1 cellular context compared by ENCODE assay signal in genomic region chr1:156052862-156053769, GRCh38.
A peak's percentile ranks its signal among the peaks of the same experiment; 100 is the strongest.
TF ChIP-seq lines count a peak whose summit lies in the region.

No MANE protein-coding gene starts in this region.

TF ChIP-seq in K562, 482 proteins besides CTCF, POLR2A, EP300 and RAD21 (continued from another document and continues in another):
- TF ChIP-seq MGA (IDR thresholded peaks at IDR 0.05) (peak; percentile 55), SRF (CRISPR knock-in tag; IDR thresholded peaks at IDR 0.05) (no peak), CBX2 (IDR thresholded peaks at IDR 0.05; ENCODE audit: insufficient read depth, low read length, poor library complexity, severe bottlenecking) (no peak), MYC (IDR thresholded peaks at IDR 0.05; ENCODE audit: low read depth, low read length) (peak; percentile 86), MYC (CRISPR knock-in tag; IDR thresholded peaks at IDR 0.05; ENCODE audit: borderline replicate concordance, low read depth) (no peak), EP400 (IDR thresholded peaks at IDR 0.05) (peak; percentile 84), NFIX (CRISPR knock-in tag; IDR thresholded peaks at IDR 0.05; ENCODE audit: low read depth) (no peak), ZFP36 (IDR thresholded peaks at IDR 0.05; ENCODE audit: low read depth, low read length, partially characterized antibody) (peak; percentile 62), ETS1 (conservative IDR thresholded peaks at IDR 0.05; ENCODE audit: control insufficient read depth, low read depth, low read length) (peak; percentile 85), UBTF (IDR thresholded peaks at IDR 0.05; ENCODE audit: borderline replicate concordance in 1 of 2, low read depth in 2 of 2, low read length in 2 of 2) (peak in 1 of 2 experiments; percentile 17; a peak in 1 of 4 replicates), RNF219 (CRISPR knock-in tag; IDR thresholded peaks at IDR 0.05) (no peak), HLTF (IDR thresholded peaks at IDR 0.05) (0 out of 2 replicates have a peak, but pooled peaks have one; percentile 7), NR2F6 (CRISPR knock-in tag; IDR thresholded peaks at IDR 0.05) (no peak), TOE1 (IDR thresholded peaks at IDR 0.05; ENCODE audit: borderline replicate concordance) (peak; percentile 47; the same call in 1 of the 2 replicates), TOE1 (CRISPR knock-in tag; IDR thresholded peaks at IDR 0.05; ENCODE audit: borderline replicate concordance, low read depth) (no peak), KLF13 (tag; IDR thresholded peaks at IDR 0.05; ENCODE audit: borderline replicate concordance, low read depth) (peak; percentile 65; the same call in 1 of the 2 replicates), CREM (IDR thresholded peaks at IDR 0.05; ENCODE audit: low read depth) (peak; percentile 31), RCOR1 (IDR thresholded peaks at IDR 0.05; ENCODE audit: borderline replicate concordance in 1 of 2, low read depth in 2 of 2, low read length in 2 of 2) (peak in 1 of 2 experiments; percentile 76; a peak in 3 of 4 replicates), GTF2E2 (tag; IDR thresholded peaks at IDR 0.05) (no peak; the same call in 1 of the 2 replicates), EGR1 (conservative IDR thresholded peaks at IDR 0.05) (peak; percentile 46), ZKSCAN8 (CRISPR knock-in tag; IDR thresholded peaks at IDR 0.05) (peak; percentile 98), BRD9 (IDR thresholded peaks at IDR 0.05; ENCODE audit: low read depth, partially characterized antibody) (no peak), PTBP1 (IDR thresholded peaks at IDR 0.05; ENCODE audit: low read depth, low read length) (0 out of 2 replicates have a peak, but pooled peaks have one; percentile 29), ZBTB5 (IDR thresholded peaks at IDR 0.05) (no peak), NKRF (IDR thresholded peaks at IDR 0.05; ENCODE audit: borderline replicate concordance) (peak; percentile 92), DPF2 (IDR thresholded peaks at IDR 0.05) (no peak; the same call in 1 of the 2 replicates), TAF15 (IDR thresholded peaks at IDR 0.05; ENCODE audit: low read depth, low read length) (no peak), TFAP4 (CRISPR knock-in tag; IDR thresholded peaks at IDR 0.05; ENCODE audit: borderline replicate concordance) (peak; percentile 37; the same call in 1 of the 2 replicates), SP1 (CRISPR knock-in tag; IDR thresholded peaks at IDR 0.05) (peak; percentile 58; the same call in 1 of the 2 replicates), CBX5 (IDR thresholded peaks at IDR 0.05; ENCODE audit: borderline replicate concordance, low read depth) (no peak), L3MBTL2 (IDR thresholded peaks at IDR 0.05) (peak; percentile 39), ZNF589 (CRISPR knock-in tag; IDR thresholded peaks at IDR 0.05; ENCODE audit: low read depth) (0 out of 2 replicates have a peak, but pooled peaks have one; percentile 5), HDAC1 (IDR thresholded peaks at IDR 0.05) (peak in 1 of 2 experiments; percentile 91; a peak in 2 of 4 replicates)
